ENCODE assay signal across 8 cellular contexts in genomic region chr1:6347641-6348487, GRCh38.
DNase-seq lines count a peak whose midpoint lies in the region; ATAC-seq lines count a peak whose summit lies in the region.

No MANE protein-coding gene starts in this region.

- intact Hi-C loops in head of caudate nucleus (cut with DNase I) = loop anchor here (10.0 kb wide), 1 partner anchor 57 kb away; no protein-coding TSS in a partner anchor

- ATAC-seq in GM21526 (IDR thresholded peaks at IDR 0.05; ENCODE audit: low FRiP score, unreplicated experiment) (no peak), GM18511 (IDR thresholded peaks at IDR 0.05; ENCODE audit: unreplicated experiment) (no peak)

- DNase-seq in NCI-H2081 (lab: John Stamatoyannopoulos, UW) = peak; percentile 30 to 45
- DNase-seq in NCI-H2081 treated with DMSO at 0.1 percent for 48 hours (lab: John Stamatoyannopoulos, UW) = no peak
- DNase-seq in OCI-M1 (lab: John Stamatoyannopoulos, UW) = peak; percentile 71
- DNase-seq in activated T-helper 9 cell treated with anti-CD3 and anti-CD28 coated beads, Interleukin-2, amount 50 U/mL, for 16 hours (ENCODE audit: low read depth) = peak; percentile 50
- DNase-seq in head of caudate nucleus = peak in 28 of 42 donors; percentile 28 to 75 (median 52)
- DNase-seq in stimulated activated CD4-positive, alpha-beta T cell treated with anti-CD3 and anti-CD28 coated beads, Interleukin-15, amount 100 ng/mL, for 1 hour (ENCODE audit: low read depth in 1 of 2, low spot score in 1 of 2) = peak; percentile 45 to 55
